ENCODE assay signal across 2 cellular contexts in the genomic region with DNA sequence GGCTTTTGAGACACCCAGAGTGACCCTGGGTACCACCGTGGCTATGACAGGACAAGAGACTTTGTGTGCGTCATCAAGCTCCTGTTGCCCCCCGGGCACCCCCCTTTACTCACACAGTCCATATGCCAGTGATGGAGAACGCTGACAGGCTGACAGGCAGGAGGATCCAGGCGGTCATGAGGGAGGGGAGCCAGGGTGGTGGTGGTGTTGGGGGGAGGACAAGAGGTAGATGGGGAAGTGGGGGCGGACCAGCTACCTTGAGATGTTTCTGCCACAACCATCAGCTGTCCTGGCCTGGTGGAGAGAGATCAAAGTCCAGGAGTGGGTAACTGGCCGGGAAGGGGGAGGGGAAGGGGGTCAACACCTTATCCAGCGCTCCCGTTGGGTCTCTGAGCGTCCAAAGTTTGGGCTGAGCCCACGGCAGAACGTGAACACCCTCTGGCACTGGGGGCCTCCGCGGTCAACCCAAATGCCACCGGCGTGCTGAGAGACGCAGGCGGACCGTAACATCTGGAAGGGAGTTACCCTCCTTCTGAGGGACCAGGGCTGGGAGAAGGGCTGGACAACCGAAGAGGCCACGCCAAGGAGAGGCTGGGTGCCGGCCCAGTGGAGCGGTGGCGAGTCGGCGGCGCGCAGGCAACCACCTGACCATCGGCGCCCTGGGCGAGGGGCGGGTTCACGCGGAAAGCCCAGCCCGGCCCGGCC.
TF ChIP-seq lines count a peak whose summit lies in the region.

No MANE protein-coding gene starts in this region.

TF ChIP-seq in GM12891, 5 proteins besides CTCF, POLR2A, EP300 and RAD21:
- no peak for TF ChIP-seq TAF1 (IDR thresholded peaks at IDR 0.05; ENCODE audit: low read depth, low read length)
- peak; percentile 27; the same call in 1 of the 2 replicates for TF ChIP-seq SPI1 (IDR thresholded peaks at IDR 0.05; ENCODE audit: low read depth, low read length)
- TF ChIP-seq POLR2AphosphoS5 (IDR thresholded peaks at IDR 0.05; ENCODE audit: low read depth, low read length) = no peak; the same call in 1 of the 2 replicates
TF ChIP-seq in GM12891: peak in this region for 1.

TF ChIP-seq in K562, 482 proteins besides CTCF, POLR2A, EP300 and RAD21 (continues in another document):
- TF ChIP-seq ELF4 (CRISPR knock-in tag; IDR thresholded peaks at IDR 0.05) (no peak), CCAR2 (IDR thresholded peaks at IDR 0.05; ENCODE audit: low read depth, low read length) (no peak), TBL1XR1 (IDR thresholded peaks at IDR 0.05; ENCODE audit: low read length in 2 of 2) (no peak), ZNF12 (CRISPR knock-in tag; IDR thresholded peaks at IDR 0.05) (0 out of 2 replicates have a peak, but pooled peaks have one; percentile 57), BDP1 (IDR thresholded peaks at IDR 0.05; ENCODE audit: insufficient read depth, insufficient read length) (no peak), SNRNP70 (optimal IDR thresholded peaks at IDR 0.05; ENCODE audit: low read depth, low read length) (no peak), TRIM24 (IDR thresholded peaks at IDR 0.05) (no peak), MTF1 (CRISPR knock-in tag; IDR thresholded peaks at IDR 0.05; ENCODE audit: borderline replicate concordance) (no peak), SETDB1 (IDR thresholded peaks at IDR 0.05; ENCODE audit: low read length) (no peak), MBD2 (IDR thresholded peaks at IDR 0.05; ENCODE audit: borderline replicate concordance, low read depth) (no peak), HDAC3 (IDR thresholded peaks at IDR 0.05; ENCODE audit: borderline replicate concordance, partially characterized antibody) (no peak), C11orf30 (IDR thresholded peaks at IDR 0.05; ENCODE audit: low read depth) (no peak), FOXA1 (IDR thresholded peaks at IDR 0.05; ENCODE audit: borderline replicate concordance) (no peak), NFATC3 (IDR thresholded peaks at IDR 0.05) (no peak), YY1 (IDR thresholded peaks at IDR 0.05; ENCODE audit: borderline replicate concordance in 1 of 3, control insufficient read depth in 1 of 3, extremely low read depth in 1 of 3, insufficient read depth in 3 of 3, insufficient read length in 1 of 3, insufficient replicate concordance in 2 of 3, low read depth in 1 of 3, low read length in 2 of 3) (no peak), SPI1 (IDR thresholded peaks at IDR 0.05; ENCODE audit: borderline replicate concordance, low read depth, low read length) (peak; percentile 31; the same call in 1 of the 2 replicates), ETV6 (IDR thresholded peaks at IDR 0.05; ENCODE audit: borderline replicate concordance in 1 of 2, low read depth in 2 of 2, low read length in 1 of 2) (no peak), ETV6 (CRISPR knock-in tag; IDR thresholded peaks at IDR 0.05; ENCODE audit: borderline replicate concordance) (no peak), RCOR1 (IDR thresholded peaks at IDR 0.05; ENCODE audit: borderline replicate concordance in 1 of 2, low read depth in 2 of 2, low read length in 2 of 2) (no peak), KLF6 (CRISPR knock-in tag; IDR thresholded peaks at IDR 0.05; ENCODE audit: borderline replicate concordance) (no peak), ZNF436 (CRISPR knock-in tag; IDR thresholded peaks at IDR 0.05) (no peak), PHF20 (IDR thresholded peaks at IDR 0.05; ENCODE audit: partially characterized antibody) (peak; percentile 17), NR1H2 (CRISPR knock-in tag; IDR thresholded peaks at IDR 0.05) (0 out of 2 replicates have a peak, but pooled peaks have one; percentile 25), CBFB (CRISPR knock-in tag; IDR thresholded peaks at IDR 0.05) (0 out of 2 replicates have a peak, but pooled peaks have one; percentile 38), HOXB6 (CRISPR knock-in tag; IDR thresholded peaks at IDR 0.05; ENCODE audit: borderline replicate concordance) (no peak), POLR2B (IDR thresholded peaks at IDR 0.05; ENCODE audit: low read depth, partially characterized antibody) (no peak), PHF8 (IDR thresholded peaks at IDR 0.05; ENCODE audit: borderline replicate concordance, low read length) (no peak), EGR1 (conservative IDR thresholded peaks at IDR 0.05) (0 out of 2 replicates have a peak, but pooled peaks have one; percentile 15)
- TF ChIP-seq, protein P1, sequence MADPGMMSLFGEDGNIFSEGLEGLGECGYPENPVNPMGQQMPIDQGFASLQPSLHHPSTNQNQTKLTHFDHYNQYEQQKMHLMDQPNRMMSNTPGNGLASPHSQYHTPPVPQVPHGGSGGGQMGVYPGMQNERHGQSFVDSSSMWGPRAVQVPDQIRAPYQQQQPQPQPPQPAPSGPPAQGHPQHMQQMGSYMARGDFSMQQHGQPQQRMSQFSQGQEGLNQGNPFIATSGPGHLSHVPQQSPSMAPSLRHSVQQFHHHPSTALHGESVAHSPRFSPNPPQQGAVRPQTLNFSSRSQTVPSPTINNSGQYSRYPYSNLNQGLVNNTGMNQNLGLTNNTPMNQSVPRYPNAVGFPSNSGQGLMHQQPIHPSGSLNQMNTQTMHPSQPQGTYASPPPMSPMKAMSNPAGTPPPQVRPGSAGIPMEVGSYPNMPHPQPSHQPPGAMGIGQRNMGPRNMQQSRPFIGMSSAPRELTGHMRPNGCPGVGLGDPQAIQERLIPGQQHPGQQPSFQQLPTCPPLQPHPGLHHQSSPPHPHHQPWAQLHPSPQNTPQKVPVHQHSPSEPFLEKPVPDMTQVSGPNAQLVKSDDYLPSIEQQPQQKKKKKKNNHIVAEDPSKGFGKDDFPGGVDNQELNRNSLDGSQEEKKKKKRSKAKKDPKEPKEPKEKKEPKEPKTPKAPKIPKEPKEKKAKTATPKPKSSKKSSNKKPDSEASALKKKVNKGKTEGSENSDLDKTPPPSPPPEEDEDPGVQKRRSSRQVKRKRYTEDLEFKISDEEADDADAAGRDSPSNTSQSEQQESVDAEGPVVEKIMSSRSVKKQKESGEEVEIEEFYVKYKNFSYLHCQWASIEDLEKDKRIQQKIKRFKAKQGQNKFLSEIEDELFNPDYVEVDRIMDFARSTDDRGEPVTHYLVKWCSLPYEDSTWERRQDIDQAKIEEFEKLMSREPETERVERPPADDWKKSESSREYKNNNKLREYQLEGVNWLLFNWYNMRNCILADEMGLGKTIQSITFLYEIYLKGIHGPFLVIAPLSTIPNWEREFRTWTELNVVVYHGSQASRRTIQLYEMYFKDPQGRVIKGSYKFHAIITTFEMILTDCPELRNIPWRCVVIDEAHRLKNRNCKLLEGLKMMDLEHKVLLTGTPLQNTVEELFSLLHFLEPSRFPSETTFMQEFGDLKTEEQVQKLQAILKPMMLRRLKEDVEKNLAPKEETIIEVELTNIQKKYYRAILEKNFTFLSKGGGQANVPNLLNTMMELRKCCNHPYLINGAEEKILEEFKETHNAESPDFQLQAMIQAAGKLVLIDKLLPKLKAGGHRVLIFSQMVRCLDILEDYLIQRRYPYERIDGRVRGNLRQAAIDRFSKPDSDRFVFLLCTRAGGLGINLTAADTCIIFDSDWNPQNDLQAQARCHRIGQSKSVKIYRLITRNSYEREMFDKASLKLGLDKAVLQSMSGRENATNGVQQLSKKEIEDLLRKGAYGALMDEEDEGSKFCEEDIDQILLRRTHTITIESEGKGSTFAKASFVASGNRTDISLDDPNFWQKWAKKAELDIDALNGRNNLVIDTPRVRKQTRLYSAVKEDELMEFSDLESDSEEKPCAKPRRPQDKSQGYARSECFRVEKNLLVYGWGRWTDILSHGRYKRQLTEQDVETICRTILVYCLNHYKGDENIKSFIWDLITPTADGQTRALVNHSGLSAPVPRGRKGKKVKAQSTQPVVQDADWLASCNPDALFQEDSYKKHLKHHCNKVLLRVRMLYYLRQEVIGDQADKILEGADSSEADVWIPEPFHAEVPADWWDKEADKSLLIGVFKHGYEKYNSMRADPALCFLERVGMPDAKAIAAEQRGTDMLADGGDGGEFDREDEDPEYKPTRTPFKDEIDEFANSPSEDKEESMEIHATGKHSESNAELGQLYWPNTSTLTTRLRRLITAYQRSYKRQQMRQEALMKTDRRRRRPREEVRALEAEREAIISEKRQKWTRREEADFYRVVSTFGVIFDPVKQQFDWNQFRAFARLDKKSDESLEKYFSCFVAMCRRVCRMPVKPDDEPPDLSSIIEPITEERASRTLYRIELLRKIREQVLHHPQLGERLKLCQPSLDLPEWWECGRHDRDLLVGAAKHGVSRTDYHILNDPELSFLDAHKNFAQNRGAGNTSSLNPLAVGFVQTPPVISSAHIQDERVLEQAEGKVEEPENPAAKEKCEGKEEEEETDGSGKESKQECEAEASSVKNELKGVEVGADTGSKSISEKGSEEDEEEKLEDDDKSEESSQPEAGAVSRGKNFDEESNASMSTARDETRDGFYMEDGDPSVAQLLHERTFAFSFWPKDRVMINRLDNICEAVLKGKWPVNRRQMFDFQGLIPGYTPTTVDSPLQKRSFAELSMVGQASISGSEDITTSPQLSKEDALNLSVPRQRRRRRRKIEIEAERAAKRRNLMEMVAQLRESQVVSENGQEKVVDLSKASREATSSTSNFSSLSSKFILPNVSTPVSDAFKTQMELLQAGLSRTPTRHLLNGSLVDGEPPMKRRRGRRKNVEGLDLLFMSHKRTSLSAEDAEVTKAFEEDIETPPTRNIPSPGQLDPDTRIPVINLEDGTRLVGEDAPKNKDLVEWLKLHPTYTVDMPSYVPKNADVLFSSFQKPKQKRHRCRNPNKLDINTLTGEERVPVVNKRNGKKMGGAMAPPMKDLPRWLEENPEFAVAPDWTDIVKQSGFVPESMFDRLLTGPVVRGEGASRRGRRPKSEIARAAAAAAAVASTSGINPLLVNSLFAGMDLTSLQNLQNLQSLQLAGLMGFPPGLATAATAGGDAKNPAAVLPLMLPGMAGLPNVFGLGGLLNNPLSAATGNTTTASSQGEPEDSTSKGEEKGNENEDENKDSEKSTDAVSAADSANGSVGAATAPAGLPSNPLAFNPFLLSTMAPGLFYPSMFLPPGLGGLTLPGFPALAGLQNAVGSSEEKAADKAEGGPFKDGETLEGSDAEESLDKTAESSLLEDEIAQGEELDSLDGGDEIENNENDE (IDR thresholded peaks at IDR 0.05; ENCODE audit: low read depth, low read length) = no peak
- TF ChIP-seq, protein P2, sequence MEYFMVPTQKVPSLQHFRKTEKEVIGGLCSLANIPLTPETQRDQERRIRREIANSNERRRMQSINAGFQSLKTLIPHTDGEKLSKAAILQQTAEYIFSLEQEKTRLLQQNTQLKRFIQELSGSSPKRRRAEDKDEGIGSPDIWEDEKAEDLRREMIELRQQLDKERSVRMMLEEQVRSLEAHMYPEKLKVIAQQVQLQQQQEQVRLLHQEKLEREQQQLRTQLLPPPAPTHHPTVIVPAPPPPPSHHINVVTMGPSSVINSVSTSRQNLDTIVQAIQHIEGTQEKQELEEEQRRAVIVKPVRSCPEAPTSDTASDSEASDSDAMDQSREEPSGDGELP (CRISPR knock-in tag; IDR thresholded peaks at IDR 0.05; ENCODE audit: borderline replicate concordance) = 0 out of 2 replicates have a peak, but pooled peaks have one; percentile 56
- TF ChIP-seq, protein P3, sequence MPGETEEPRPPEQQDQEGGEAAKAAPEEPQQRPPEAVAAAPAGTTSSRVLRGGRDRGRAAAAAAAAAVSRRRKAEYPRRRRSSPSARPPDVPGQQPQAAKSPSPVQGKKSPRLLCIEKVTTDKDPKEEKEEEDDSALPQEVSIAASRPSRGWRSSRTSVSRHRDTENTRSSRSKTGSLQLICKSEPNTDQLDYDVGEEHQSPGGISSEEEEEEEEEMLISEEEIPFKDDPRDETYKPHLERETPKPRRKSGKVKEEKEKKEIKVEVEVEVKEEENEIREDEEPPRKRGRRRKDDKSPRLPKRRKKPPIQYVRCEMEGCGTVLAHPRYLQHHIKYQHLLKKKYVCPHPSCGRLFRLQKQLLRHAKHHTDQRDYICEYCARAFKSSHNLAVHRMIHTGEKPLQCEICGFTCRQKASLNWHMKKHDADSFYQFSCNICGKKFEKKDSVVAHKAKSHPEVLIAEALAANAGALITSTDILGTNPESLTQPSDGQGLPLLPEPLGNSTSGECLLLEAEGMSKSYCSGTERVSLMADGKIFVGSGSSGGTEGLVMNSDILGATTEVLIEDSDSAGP (CRISPR knock-in tag; IDR thresholded peaks at IDR 0.05) = no peak
- TF ChIP-seq, protein P4, sequence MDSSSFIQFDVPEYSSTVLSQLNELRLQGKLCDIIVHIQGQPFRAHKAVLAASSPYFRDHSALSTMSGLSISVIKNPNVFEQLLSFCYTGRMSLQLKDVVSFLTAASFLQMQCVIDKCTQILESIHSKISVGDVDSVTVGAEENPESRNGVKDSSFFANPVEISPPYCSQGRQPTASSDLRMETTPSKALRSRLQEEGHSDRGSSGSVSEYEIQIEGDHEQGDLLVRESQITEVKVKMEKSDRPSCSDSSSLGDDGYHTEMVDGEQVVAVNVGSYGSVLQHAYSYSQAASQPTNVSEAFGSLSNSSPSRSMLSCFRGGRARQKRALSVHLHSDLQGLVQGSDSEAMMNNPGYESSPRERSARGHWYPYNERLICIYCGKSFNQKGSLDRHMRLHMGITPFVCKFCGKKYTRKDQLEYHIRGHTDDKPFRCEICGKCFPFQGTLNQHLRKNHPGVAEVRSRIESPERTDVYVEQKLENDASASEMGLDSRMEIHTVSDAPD (CRISPR knock-in tag; IDR thresholded peaks at IDR 0.05) = no peak
- TF ChIP-seq, protein P5, sequence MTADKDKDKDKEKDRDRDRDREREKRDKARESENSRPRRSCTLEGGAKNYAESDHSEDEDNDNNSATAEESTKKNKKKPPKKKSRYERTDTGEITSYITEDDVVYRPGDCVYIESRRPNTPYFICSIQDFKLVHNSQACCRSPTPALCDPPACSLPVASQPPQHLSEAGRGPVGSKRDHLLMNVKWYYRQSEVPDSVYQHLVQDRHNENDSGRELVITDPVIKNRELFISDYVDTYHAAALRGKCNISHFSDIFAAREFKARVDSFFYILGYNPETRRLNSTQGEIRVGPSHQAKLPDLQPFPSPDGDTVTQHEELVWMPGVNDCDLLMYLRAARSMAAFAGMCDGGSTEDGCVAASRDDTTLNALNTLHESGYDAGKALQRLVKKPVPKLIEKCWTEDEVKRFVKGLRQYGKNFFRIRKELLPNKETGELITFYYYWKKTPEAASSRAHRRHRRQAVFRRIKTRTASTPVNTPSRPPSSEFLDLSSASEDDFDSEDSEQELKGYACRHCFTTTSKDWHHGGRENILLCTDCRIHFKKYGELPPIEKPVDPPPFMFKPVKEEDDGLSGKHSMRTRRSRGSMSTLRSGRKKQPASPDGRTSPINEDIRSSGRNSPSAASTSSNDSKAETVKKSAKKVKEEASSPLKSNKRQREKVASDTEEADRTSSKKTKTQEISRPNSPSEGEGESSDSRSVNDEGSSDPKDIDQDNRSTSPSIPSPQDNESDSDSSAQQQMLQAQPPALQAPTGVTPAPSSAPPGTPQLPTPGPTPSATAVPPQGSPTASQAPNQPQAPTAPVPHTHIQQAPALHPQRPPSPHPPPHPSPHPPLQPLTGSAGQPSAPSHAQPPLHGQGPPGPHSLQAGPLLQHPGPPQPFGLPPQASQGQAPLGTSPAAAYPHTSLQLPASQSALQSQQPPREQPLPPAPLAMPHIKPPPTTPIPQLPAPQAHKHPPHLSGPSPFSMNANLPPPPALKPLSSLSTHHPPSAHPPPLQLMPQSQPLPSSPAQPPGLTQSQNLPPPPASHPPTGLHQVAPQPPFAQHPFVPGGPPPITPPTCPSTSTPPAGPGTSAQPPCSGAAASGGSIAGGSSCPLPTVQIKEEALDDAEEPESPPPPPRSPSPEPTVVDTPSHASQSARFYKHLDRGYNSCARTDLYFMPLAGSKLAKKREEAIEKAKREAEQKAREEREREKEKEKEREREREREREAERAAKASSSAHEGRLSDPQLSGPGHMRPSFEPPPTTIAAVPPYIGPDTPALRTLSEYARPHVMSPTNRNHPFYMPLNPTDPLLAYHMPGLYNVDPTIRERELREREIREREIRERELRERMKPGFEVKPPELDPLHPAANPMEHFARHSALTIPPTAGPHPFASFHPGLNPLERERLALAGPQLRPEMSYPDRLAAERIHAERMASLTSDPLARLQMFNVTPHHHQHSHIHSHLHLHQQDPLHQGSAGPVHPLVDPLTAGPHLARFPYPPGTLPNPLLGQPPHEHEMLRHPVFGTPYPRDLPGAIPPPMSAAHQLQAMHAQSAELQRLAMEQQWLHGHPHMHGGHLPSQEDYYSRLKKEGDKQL (CRISPR knock-in tag; IDR thresholded peaks at IDR 0.05; ENCODE audit: borderline replicate concordance) = no peak
